ENCODE assay signal across 13 cellular contexts in genomic region chr15:94075349-94075748, GRCh38.
A peak's percentile ranks its signal among the peaks of the same experiment; 100 is the strongest.
DNase-seq lines count a peak whose midpoint lies in the region; ATAC-seq, FAIRE-seq and TF ChIP-seq lines count a peak whose summit lies in the region.
"Had no signal": no experiment of that assay in that cellular context is flagged by ENCODE, and none has a peak within 500 bp of the region (broad histone marks: within the 10 kb centered on the region; RNA-seq: fewer than 3 reads in every experiment).

No MANE protein-coding gene starts in this region.

- intact Hi-C loops in esophagus muscularis mucosa (cut with DNase I) (no loop called here), lower lobe of right lung (cut with DNase I) (no loop called here)

- no peak for FAIRE-seq in urothelium cell line (lab: Jason Lieb, UNC)

- H3K36me3 ChIP-seq in esophagus muscularis mucosa = no peaks in the 10 kb centered on the region
- H3K36me3 ChIP-seq in lower lobe of right lung = no peaks in the 10 kb centered on the region
- H3K36me3 ChIP-seq in suprapubic skin = no peaks in the 10 kb centered on the region
- no peaks in the 10 kb centered on the region for H3K36me3 ChIP-seq in brain microvascular endothelial cell (replicated peaks)

- ATAC-seq in lower lobe of right lung (peak; percentile 35 to 53), GM21390 (IDR thresholded peaks at IDR 0.05; ENCODE audit: unreplicated experiment) (no peak)
- ATAC-seq: activated T-cell treated with anti-CD3 and anti-CD28 coated beads, Interleukin-2, amount 50 U/mL, for 4 hours had no signal

- DNase-seq in NCI-H2227 (lab: John Stamatoyannopoulos, UW; ENCODE audit: unreplicated experiment) (peak; percentile 57), esophagus muscularis mucosa (ENCODE audit: extremely low spot score) (peak; percentile 95), lower lobe of right lung (no peak), suprapubic skin (ENCODE audit: low spot score in 2 of 2) (peak; percentile 87 to 90), urothelium cell line (ENCODE audit: low spot score) (no peak), brain microvascular endothelial cell (no peak)
- no peak for DNase-seq in activated CD8-positive, alpha-beta memory T cell treated with anti-CD3 and anti-CD28 coated beads, Interleukin-2, amount 50 U/mL, for 4 hours
- DNase-seq: activated CD4-positive, CD25-positive, alpha-beta regulatory T cell treated with anti-CD3 and anti-CD28 coated beads, Interleukin-2, amount 50 U/mL, for 72 hours; activated T-cell treated with anti-CD3 and anti-CD28 coated beads, Interleukin-2, amount 50 U/mL, for 4 hours; CD4-positive, alpha-beta memory T cell; endodermal cell; NCI-H1417 had no signal

- in situ Hi-C loops in brain microvascular endothelial cell (cut with HindIII; ENCODE audit: low pct_ligation_motif_present, low sequenced_read_pairs) = no loop called here

- H3K4me1 ChIP-seq in esophagus muscularis mucosa = peaks cover 5 to 46% (median 39%) of the 10 kb centered on the region in 4 donors
- no peaks in the 10 kb centered on the region for H3K4me1 ChIP-seq in lower lobe of right lung
- H3K4me1 ChIP-seq in suprapubic skin = peaks cover 13% of the 10 kb centered on the region

- TF ChIP-seq POLR2A in esophagus muscularis mucosa (IDR thresholded peaks at IDR 0.05; ENCODE audit: low read depth) (no peak), suprapubic skin (IDR thresholded peaks at IDR 0.05) (no peak)

- TF ChIP-seq CTCF in esophagus muscularis mucosa (IDR thresholded peaks at IDR 0.05) = no peak
- no peak for TF ChIP-seq CTCF in lower lobe of right lung (IDR thresholded peaks at IDR 0.05)
- no peak for TF ChIP-seq CTCF in suprapubic skin (IDR thresholded peaks at IDR 0.05)
- no peak for TF ChIP-seq CTCF in brain microvascular endothelial cell (IDR thresholded peaks at IDR 0.05; ENCODE audit: low read depth, low read length, missing control alignments)

- TF ChIP-seq EP300 in esophagus muscularis mucosa (IDR thresholded peaks at IDR 0.05) (peak; percentile 80), suprapubic skin (IDR thresholded peaks at IDR 0.05) (peak; percentile 67)

- whole genome bisulfite sequencing in esophagus muscularis mucosa = 24% methylated on average over 9 of the region's 9 CpGs
- 43% methylated on average over 9 of the region's 9 CpGs for WGBS in suprapubic skin

- peak overlapping the region; percentile 69 to 76 (median 70) for H3K27ac ChIP-seq in esophagus muscularis mucosa (replicated peaks in 1 of 4)
- H3K27ac ChIP-seq in lower lobe of right lung = no peak overlapping the region
- peak overlapping the region; percentile 2 for H3K27ac ChIP-seq in suprapubic skin
- H3K27ac ChIP-seq in brain microvascular endothelial cell = no peak overlapping the region

- H3K27me3 ChIP-seq in esophagus muscularis mucosa (no peaks in the 10 kb centered on the region), lower lobe of right lung (ENCODE audit: low read depth) (no peaks in the 10 kb centered on the region), suprapubic skin (no peaks in the 10 kb centered on the region), brain microvascular endothelial cell (replicated peaks) (no peaks in the 10 kb centered on the region)

- H3K9me3 ChIP-seq in esophagus muscularis mucosa = no peaks in the 10 kb centered on the region
- no peaks in the 10 kb centered on the region for H3K9me3 ChIP-seq in lower lobe of right lung
- no peaks in the 10 kb centered on the region for H3K9me3 ChIP-seq in suprapubic skin

- H3K4me3 ChIP-seq in esophagus muscularis mucosa (no peak overlapping the region), lower lobe of right lung (no peak overlapping the region), suprapubic skin (no peak overlapping the region), brain microvascular endothelial cell (ENCODE audit: low read depth, low read length) (no peak overlapping the region)

Comparison
In these comparisons a context has a peak if more than half of its experiments do, and no peak if none do; other contexts are left out.
1. DNase-seq: peak in NCI-H2227 (single experiment), esophagus muscularis mucosa (single experiment) and suprapubic skin (2 of 2); none in lower lobe of right lung (single experiment), urothelium cell line (single experiment), activated CD8-positive, alpha-beta memory T cell treated with anti-CD3 and anti-CD28 coated beads, Interleukin-2, amount 50 U/mL, for 4 hours (single experiment) and brain microvascular endothelial cell (single experiment).
2. H3K27ac ChIP-seq: peak in esophagus muscularis mucosa (4 of 4) and suprapubic skin (single experiment); none in lower lobe of right lung (single experiment) and brain microvascular endothelial cell (single experiment).